Comparison of ENCODE assay signal across 11 cellular contexts in genomic region chr12:68240079-68240478, GRCh38. TPM values are rescaled to one million over a fixed set of nuclear protein-coding genes. Genes with fewer than 3 reads are reported as not detected.
DNase-seq lines count a peak whose midpoint lies in the region; ATAC-seq and TF ChIP-seq lines count a peak whose summit lies in the region.
"Had no signal": no experiment of that assay in that cellular context is flagged by ENCODE, and none has a peak within 500 bp of the region (broad histone marks: within the 10 kb centered on the region; RNA-seq: fewer than 3 reads in every experiment).

No MANE protein-coding gene starts in this region.

- H3K27ac ChIP-seq in stomach: peak overlapping the region; percentile 8 to 84 (median 74)
- H3K27ac ChIP-seq: SJSA1 had no signal

- H3K9me3 Mint-ChIP-seq in activated CD8-positive, alpha-beta memory T cell treated with anti-CD3 and anti-CD28 coated beads, Interleukin-2, amount 10 ng/mL, durations not matched to agents 7 days and 5 days (ENCODE audit: low read depth): peaks cover 1% of the 10 kb centered on the region

- no peak overlapping the region for H3K4me3 ChIP-seq in foreskin fibroblast (ENCODE audit: low read depth in 1 of 2, low read length in 2 of 2)
- no peak overlapping the region for H3K4me3 ChIP-seq in stomach
- H3K4me3 ChIP-seq: SJSA1 had no signal

- intact Hi-C loops in stomach (cut with DNase I; ENCODE audit: low total_unique reads): no loop called here

- no peaks in the 10 kb centered on the region for H3K27me3 ChIP-seq in stomach

- no peaks in the 10 kb centered on the region for H3K36me3 ChIP-seq in stomach
- H3K36me3 ChIP-seq: SJSA1 had no signal

- H3K4me1 ChIP-seq in stomach: peaks cover 5 to 60% (median 28%) of the 10 kb centered on the region in 4 donors
- H3K4me1 ChIP-seq: SJSA1 had no signal

- H3K36me3 Mint-ChIP-seq in activated CD8-positive, alpha-beta memory T cell treated with anti-CD3 and anti-CD28 coated beads, Interleukin-2, amount 10 ng/mL, durations not matched to agents 7 days and 5 days: peaks cover 9% of the 10 kb centered on the region

- TF ChIP-seq EP300 in stomach (IDR thresholded peaks at IDR 0.05): no peak

- no peak for ATAC-seq in activated CD8-positive, alpha-beta memory T cell treated with anti-CD3 and anti-CD28 coated beads, Interleukin-2, amount 10 ng/mL, durations not matched to agents 7 days and 5 days
- ATAC-seq in GM18867 (IDR thresholded peaks at IDR 0.05; ENCODE audit: unreplicated experiment): no peak

- no peak for DNase-seq in activated CD8-positive, alpha-beta memory T cell treated with anti-CD3 and anti-CD28 coated beads, Interleukin-2, amount 10 ng/mL, durations not matched to agents 7 days and 5 days
- DNase-seq in activated CD8-positive, alpha-beta memory T cell treated with anti-CD3 and anti-CD28 coated beads for 24 hours: no peak
- DNase-seq in T1000 (lab: John Stamatoyannopoulos, UW) (peak; percentile 49), foreskin fibroblast (peak; percentile 69 to 76), stomach (no peak), SW 1271 (lab: John Stamatoyannopoulos, UW) (no peak), NCI-H1092 (lab: John Stamatoyannopoulos, UW) (no peak)
- DNase-seq: left cardiac atrium had no signal

- H3K4me3 Mint-ChIP-seq in activated CD8-positive, alpha-beta memory T cell treated with anti-CD3 and anti-CD28 coated beads, Interleukin-2, amount 10 ng/mL, durations not matched to agents 7 days and 5 days: no peak overlapping the region

- TF ChIP-seq CTCF in foreskin fibroblast (IDR thresholded peaks at IDR 0.05; ENCODE audit: low read depth, low read length): no peak
- TF ChIP-seq CTCF in stomach (IDR thresholded peaks at IDR 0.05): no peak

- peak overlapping the region; percentile 94 for H3K27ac Mint-ChIP-seq in activated CD8-positive, alpha-beta memory T cell treated with anti-CD3 and anti-CD28 coated beads, Interleukin-2, amount 10 ng/mL, durations not matched to agents 7 days and 5 days

- H3K9me3 ChIP-seq in stomach: no peaks in the 10 kb centered on the region
- H3K9me3 ChIP-seq: SJSA1 had no signal

- peaks cover 1% of the 10 kb centered on the region for H3K27me3 Mint-ChIP-seq in activated CD8-positive, alpha-beta memory T cell treated with anti-CD3 and anti-CD28 coated beads, Interleukin-2, amount 10 ng/mL, durations not matched to agents 7 days and 5 days

- H3K4me1 Mint-ChIP-seq in activated CD8-positive, alpha-beta memory T cell treated with anti-CD3 and anti-CD28 coated beads, Interleukin-2, amount 10 ng/mL, durations not matched to agents 7 days and 5 days: peaks cover 60% of the 10 kb centered on the region

- CTCF ChIA-PET in activated CD8-positive, alpha-beta memory T cell treated with anti-CD3 and anti-CD28 coated beads, Interleukin-2, amount 10 ng/mL, durations not matched to agents 7 days and 5 days (lab: Charles Lee): interaction anchor here (1.6 to 3.2 kb wide), 4 partner anchors 9 to 200 kb away, joined by 3 to 18 read pairs (median 10); no protein-coding TSS in a partner anchor

- TF ChIP-seq POLR2A in stomach (IDR thresholded peaks at IDR 0.05): no peak

- WGBS in stomach, 5 donors: 19 to 31% (median 29%) methylated on average over 1 of the region's 1 CpG

RNA-seq across cellular contexts. Expression of gene IL22, which starts 13.3 kb away (rescaled TPM):
- under 1 TPM in 1 of 2 experiments, not detected in 1; 0.61 TPM for total RNA-seq in activated CD8-positive, alpha-beta memory T cell treated with anti-CD3 and anti-CD28 coated beads, Interleukin-2, amount 10 ng/mL, durations not matched to agents 7 days and 5 days
- total RNA-seq in stomach: not detected
- polyA plus RNA-seq in stomach: under 1 TPM in 1 of 3 donors, not detected in 2; 0.15 TPM
- total RNA-seq: left cardiac atrium, SJSA1 had no signal

RNA-seq across cellular contexts. Expression of gene IL26, which starts 14.5 kb away (rescaled TPM):
- total RNA-seq in activated CD8-positive, alpha-beta memory T cell treated with anti-CD3 and anti-CD28 coated beads, Interleukin-2, amount 10 ng/mL, durations not matched to agents 7 days and 5 days: under 1 TPM in 1 of 2 experiments, not detected in 1; 0.35 TPM
- not detected for total RNA-seq in stomach
- polyA plus RNA-seq in stomach: not detected
- total RNA-seq: left cardiac atrium, SJSA1 had no signal
- polyA plus RNA-seq: adipose tissue had no signal

Comparison
In these comparisons a context has a peak if more than half of its experiments do, and no peak if none do; other contexts are left out.
1. DNase-seq: peak in T1000 (single experiment) and foreskin fibroblast (2 of 2); none in activated CD8-positive, alpha-beta memory T cell treated with anti-CD3 and anti-CD28 coated beads, Interleukin-2, amount 10 ng/mL, durations not matched to agents 7 days and 5 days (single experiment), activated CD8-positive, alpha-beta memory T cell treated with anti-CD3 and anti-CD28 coated beads for 24 hours (single experiment), stomach (single experiment), SW 1271 (0 of 2) and NCI-H1092 (single experiment).